8 cellular contexts compared by ENCODE assay signal in the genomic region with DNA sequence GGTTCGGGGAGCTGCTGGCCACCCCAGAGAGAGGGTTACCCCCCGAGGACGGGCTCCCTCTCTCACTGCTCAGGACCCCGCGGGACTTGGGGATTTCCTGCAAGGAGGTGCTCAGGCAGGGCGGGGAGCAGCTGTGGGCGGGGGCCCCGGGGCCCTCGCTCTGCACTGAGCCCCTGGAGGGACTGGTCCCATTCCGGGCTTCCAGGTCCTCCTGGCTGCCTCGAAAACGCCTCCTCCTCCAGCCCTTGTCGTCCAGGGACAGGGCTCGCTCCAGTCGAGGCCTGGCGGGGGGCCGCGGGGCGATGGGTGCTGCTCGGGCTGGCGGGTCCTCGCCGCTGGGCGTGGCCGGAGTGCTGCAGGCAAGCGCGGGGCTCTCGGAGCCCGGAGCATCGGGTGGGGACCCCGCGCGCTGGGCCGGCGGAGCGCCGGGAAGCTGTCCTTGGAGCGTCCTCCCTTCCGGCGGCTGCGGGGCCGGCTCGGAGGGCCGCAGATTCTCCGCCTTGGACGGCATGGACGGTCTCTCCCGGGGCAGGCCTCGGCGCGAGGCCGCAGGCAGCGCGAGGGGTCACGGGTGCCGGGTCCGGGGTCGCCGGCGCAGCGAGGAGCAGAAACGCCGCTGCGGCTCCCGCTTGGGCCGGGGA. TPM values are rescaled to one million over a fixed set of nuclear protein-coding genes. Genes with fewer than 3 reads are reported as not detected.
DNase-seq lines count a peak whose midpoint lies in the region; ATAC-seq, FAIRE-seq and TF ChIP-seq lines count a peak whose summit lies in the region.

No MANE protein-coding gene starts in this region.

- WGBS in A549 (ENCODE audit: missing lambda C conversion rate): no CpG with 5 or more reads among the region's 66 CpGs

- no peaks in the 10 kb centered on the region for H3K9me3 ChIP-seq in A549

- peaks cover 17% of the 10 kb centered on the region for H3K4me1 ChIP-seq in A549

- peak overlapping the region; percentile 91 to 99 for H3K27ac ChIP-seq in A549

- no peak for TF ChIP-seq POLR2A in A549 (IDR thresholded peaks at IDR 0.05; ENCODE audit: low read length)

- POLR2A ChIA-PET in A549 (lab: Yijun Ruan, JAX): interaction anchor here (0.6 kb wide), 1 partner anchor 345 kb away, joined by 3 read pairs; no protein-coding TSS in a partner anchor

- TF ChIP-seq EP300 in A549 (IDR thresholded peaks at IDR 0.05): no peak

- H3K4me3 ChIP-seq in A549 (peak overlapping the region; percentile 86), astrocyte of the cerebellum (ENCODE audit: low read depth, low read length) (peak overlapping the region; percentile 74)

- no peak for TF ChIP-seq RAD21 in A549 (conservative IDR thresholded peaks at IDR 0.05 in 1 of 2, IDR thresholded peaks at IDR 0.05 in 1 of 2)

- H3K4me2 ChIP-seq in A549: peak overlapping the region; percentile 76

- CTCF ChIA-PET in A549 (lab: Yijun Ruan, JAX): interaction anchor here (0.9 to 4.2 kb wide), 12 partner anchors 9 to 75 kb away, joined by 3 to 30 read pairs (median 6); a partner anchor contains a TSS

- in situ Hi-C loops in astrocyte of the cerebellum (cut with HindIII; ENCODE audit: low sequenced_read_pairs): no loop called here

- DNase-seq in A549 (ENCODE audit: low read depth in 1 of 2, low spot score in 1 of 2): peak; percentile 25 to 29
- peak; percentile 31 to 58 (median 47) for DNase-seq in T-helper 1 cell
- DNase-seq in astrocyte of the cerebellum (ENCODE audit: low read depth): no peak
- peak; percentile 75 for DNase-seq in iPS-NIHi11 (ENCODE audit: low spot score)
- DNase-seq in stimulated activated CD4-positive, alpha-beta T cell treated with anti-CD3 and anti-CD28 coated beads, Interleukin-1b, Interleukin-23, amount 100 ng/mL, for 1 hour (ENCODE audit: low read depth in 2 of 2): peak; percentile 3 to 29
- no peak for DNase-seq in T1000 (lab: John Stamatoyannopoulos, UW)

- TF ChIP-seq CTCF in A549 (IDR thresholded peaks at IDR 0.05) (no peak), astrocyte of the cerebellum (IDR thresholded peaks at IDR 0.05; ENCODE audit: low read depth, low read length, missing control alignments) (no peak)

- ATAC-seq in A549 (peak; percentile 51 to 70), GM18861 (IDR thresholded peaks at IDR 0.05; ENCODE audit: unreplicated experiment) (peak; percentile 27), HG03097 (IDR thresholded peaks at IDR 0.05; ENCODE audit: low FRiP score, unreplicated experiment) (peak; percentile 39)

- no peak for FAIRE-seq in A549 (lab: Jason Lieb, UNC)

TF ChIP-seq in A549, 52 proteins besides CTCF, POLR2A, EP300 and RAD21:
- TF ChIP-seq RNF2 (IDR thresholded peaks at IDR 0.05; ENCODE audit: borderline replicate concordance, low read depth) (no peak), JUNB (IDR thresholded peaks at IDR 0.05) (no peak), SREBF2 (IDR thresholded peaks at IDR 0.05) (no peak), SMC3 (IDR thresholded peaks at IDR 0.05) (no peak), FOSB (CRISPR knock-in tag; IDR thresholded peaks at IDR 0.05) (no peak), PHF8 (IDR thresholded peaks at IDR 0.05; ENCODE audit: borderline replicate concordance, low read depth) (peak; percentile 68; the same call in 1 of the 2 replicates)
- TF ChIP-seq, protein P1, sequence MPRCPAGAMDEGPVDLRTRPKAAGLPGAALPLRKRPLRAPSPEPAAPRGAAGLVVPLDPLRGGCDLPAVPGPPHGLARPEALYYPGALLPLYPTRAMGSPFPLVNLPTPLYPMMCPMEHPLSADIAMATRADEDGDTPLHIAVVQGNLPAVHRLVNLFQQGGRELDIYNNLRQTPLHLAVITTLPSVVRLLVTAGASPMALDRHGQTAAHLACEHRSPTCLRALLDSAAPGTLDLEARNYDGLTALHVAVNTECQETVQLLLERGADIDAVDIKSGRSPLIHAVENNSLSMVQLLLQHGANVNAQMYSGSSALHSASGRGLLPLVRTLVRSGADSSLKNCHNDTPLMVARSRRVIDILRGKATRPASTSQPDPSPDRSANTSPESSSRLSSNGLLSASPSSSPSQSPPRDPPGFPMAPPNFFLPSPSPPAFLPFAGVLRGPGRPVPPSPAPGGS (IDR thresholded peaks at IDR 0.05): no peak
- TF ChIP-seq, protein P2, sequence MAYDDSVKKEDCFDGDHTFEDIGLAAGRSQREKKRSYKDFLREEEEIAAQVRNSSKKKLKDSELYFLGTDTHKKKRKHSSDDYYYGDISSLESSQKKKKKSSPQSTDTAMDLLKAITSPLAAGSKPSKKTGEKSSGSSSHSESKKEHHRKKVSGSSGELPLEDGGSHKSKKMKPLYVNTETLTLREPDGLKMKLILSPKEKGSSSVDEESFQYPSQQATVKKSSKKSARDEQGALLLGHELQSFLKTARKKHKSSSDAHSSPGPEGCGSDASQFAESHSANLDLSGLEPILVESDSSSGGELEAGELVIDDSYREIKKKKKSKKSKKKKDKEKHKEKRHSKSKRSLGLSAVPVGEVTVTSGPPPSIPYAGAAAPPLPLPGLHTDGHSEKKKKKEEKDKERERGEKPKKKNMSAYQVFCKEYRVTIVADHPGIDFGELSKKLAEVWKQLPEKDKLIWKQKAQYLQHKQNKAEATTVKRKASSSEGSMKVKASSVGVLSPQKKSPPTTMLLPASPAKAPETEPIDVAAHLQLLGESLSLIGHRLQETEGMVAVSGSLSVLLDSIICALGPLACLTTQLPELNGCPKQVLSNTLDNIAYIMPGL (CRISPR knock-in tag; IDR thresholded peaks at IDR 0.05; ENCODE audit: borderline replicate concordance): no peak

RNA-seq across cellular contexts. Expression of a gene that starts 0.6 kb away (rescaled TPM):
- polyA plus RNA-seq in A549 (2011; rRNA removed): 5.2 and 5.8 TPM in 2 replicates
- polyA plus RNA-seq in A549 (2012; cell fraction: cytosol; rRNA removed): 12.2 and 16.8 TPM in 2 replicates
- 50.3 and 55.0 TPM in 2 replicates for polyA plus RNA-seq in A549 (2012; cell fraction: nucleus; rRNA removed)
- polyA plus RNA-seq in A549 (2017; fragmentation: RNase III; extraction: RNeasy Plus Mini Kit Qiagen cat#74134 plus additional on column Dnase treatment): 9.8 to 12.4 TPM (median 11.2 TPM) in 3 replicates
- polyA minus RNA-seq in A549 (2011; rRNA and poly(A)+ RNA removed): 4.5 TPM in 2 replicates

RNA-seq across cellular contexts. Expression of a gene that starts 28.6 kb away (rescaled TPM):
- polyA plus RNA-seq in A549 (2011; rRNA removed): 53.4 and 71.1 TPM in 2 replicates
- 86.8 and 91.7 TPM in 2 replicates for polyA plus RNA-seq in A549 (2012; cell fraction: cytosol; rRNA removed)
- polyA plus RNA-seq in A549 (2012; cell fraction: nucleus; rRNA removed): 204 and 211 TPM in 2 replicates
- 83.0 to 101 TPM (median 89.2 TPM) in 3 replicates for polyA plus RNA-seq in A549 (2017; fragmentation: RNase III; extraction: RNeasy Plus Mini Kit Qiagen cat#74134 plus additional on column Dnase treatment)
- polyA minus RNA-seq in A549 (2011; rRNA and poly(A)+ RNA removed): 34.5 and 38.2 TPM in 2 replicates

RNA-seq across cellular contexts. Expression of a gene that starts 28.6 kb away (rescaled TPM):
- polyA plus RNA-seq in A549 (2011; rRNA removed) (69.0 and 75.8 TPM in 2 replicates), A549 (2017; fragmentation: RNase III; extraction: RNeasy Plus Mini Kit Qiagen cat#74134 plus additional on column Dnase treatment) (63.8 to 67.4 TPM (median 66.7 TPM) in 3 replicates)
- 63.5 and 69.5 TPM in 2 replicates for polyA plus RNA-seq in A549 (2012; cell fraction: cytosol; rRNA removed)
- polyA plus RNA-seq in A549 (2012; cell fraction: nucleus; rRNA removed): 123 and 138 TPM in 2 replicates
- 26.5 and 42.7 TPM in 2 replicates for polyA minus RNA-seq in A549 (2011; rRNA and poly(A)+ RNA removed)

RNA-seq across cellular contexts. Expression of a gene that starts 39.1 kb away (rescaled TPM):
- polyA plus RNA-seq in A549 (2011; rRNA removed) (2.7 and 3.1 TPM in 2 replicates), A549 (2017; fragmentation: RNase III; extraction: RNeasy Plus Mini Kit Qiagen cat#74134 plus additional on column Dnase treatment) (10.1 to 10.8 TPM (median 10.3 TPM) in 3 replicates)
- 5.2 and 6.4 TPM in 2 replicates for polyA plus RNA-seq in A549 (2012; cell fraction: cytosol; rRNA removed)
- polyA plus RNA-seq in A549 (2012; cell fraction: nucleus; rRNA removed): 25.6 and 36.1 TPM in 2 replicates
- polyA minus RNA-seq in A549 (2011; rRNA and poly(A)+ RNA removed): 4.5 and 4.6 TPM in 2 replicates

RNA-seq across cellular contexts. Expression of a gene that starts 43.8 kb away (rescaled TPM):
- polyA plus RNA-seq in A549 (2011; rRNA removed) (24.2 and 32.3 TPM in 2 replicates), A549 (2017; fragmentation: RNase III; extraction: RNeasy Plus Mini Kit Qiagen cat#74134 plus additional on column Dnase treatment) (35.7 to 41.5 TPM (median 38.0 TPM) in 3 replicates)
- polyA plus RNA-seq in A549 (2012; cell fraction: cytosol; rRNA removed): 26.8 and 30.0 TPM in 2 replicates
- polyA plus RNA-seq in A549 (2012; cell fraction: nucleus; rRNA removed): 90.6 and 117 TPM in 2 replicates
- polyA minus RNA-seq in A549 (2011; rRNA and poly(A)+ RNA removed): 34.0 and 47.0 TPM in 2 replicates

Comparison
In these comparisons a context has a peak if more than half of its experiments do, and no peak if none do; other contexts are left out.
1. DNase-seq: peak in A549 (2 of 2), T-helper 1 cell (5 of 5), iPS-NIHi11 (single experiment) and stimulated activated CD4-positive, alpha-beta T cell treated with anti-CD3 and anti-CD28 coated beads, Interleukin-1b, Interleukin-23, amount 100 ng/mL, for 1 hour (2 of 2); none in astrocyte of the cerebellum (single experiment) and T1000 (single experiment).
2. Peak in every context shown above with its lines, with median percentiles within 50 percentile points of each other: ATAC-seq.